ENCODE assay signal across 15 cellular contexts in the genomic region with DNA sequence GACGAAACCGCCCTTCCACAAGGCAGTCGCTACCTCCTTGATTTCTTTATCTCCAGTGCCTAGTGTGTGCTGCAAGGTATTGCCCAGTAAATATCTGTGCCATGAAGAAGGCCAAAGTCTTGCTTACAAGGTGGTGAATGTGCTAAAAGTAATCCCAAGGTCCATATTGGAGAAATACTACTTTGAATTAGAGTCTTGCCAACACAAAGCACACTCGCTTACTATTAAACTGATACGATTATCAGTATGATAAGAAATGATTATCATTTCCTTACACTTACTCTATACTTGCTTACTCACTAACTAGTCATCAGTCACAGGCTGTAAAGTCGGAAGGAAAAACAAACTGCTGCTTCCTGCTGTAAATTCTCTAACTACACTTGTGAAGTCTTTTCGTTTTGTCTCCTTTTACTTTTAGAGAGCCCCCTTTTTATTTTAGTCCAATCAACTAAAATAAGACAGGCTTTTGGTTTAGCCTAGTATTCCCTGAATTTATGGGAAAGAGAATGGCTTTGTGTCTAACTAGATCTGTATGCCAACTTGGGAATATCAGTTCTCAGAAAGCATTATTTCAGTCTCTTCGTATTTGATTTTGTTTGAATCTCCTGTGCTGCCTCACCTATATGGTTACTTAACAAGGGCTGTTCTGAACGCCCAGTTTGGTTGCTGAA.
DNase-seq lines count a peak whose midpoint lies in the region; FAIRE-seq and TF ChIP-seq lines count a peak whose summit lies in the region.
"Had no signal": no experiment of that assay in that cellular context is flagged by ENCODE, and none has a peak within 500 bp of the region (broad histone marks: within the 10 kb centered on the region; RNA-seq: fewer than 3 reads in every experiment).

No MANE protein-coding gene starts in this region.

- WGBS in smooth muscle cell (ENCODE audit: low lambda C conversion rate), result 57% methylated on average over 9 of the region's 9 CpGs
- WGBS in tibial nerve, 2 donors, result 86 to 88% methylated on average over 9 of the region's 9 CpGs

- TF ChIP-seq CTCF in astrocyte (IDR thresholded peaks at IDR 0.05; ENCODE audit: insufficient read depth, low read depth, low read length), result no peak
- no peak for TF ChIP-seq CTCF in kidney epithelial cell (IDR thresholded peaks at IDR 0.05; ENCODE audit: insufficient read depth, low read length, poor library complexity, severe bottlenecking)
- TF ChIP-seq CTCF in smooth muscle cell (IDR thresholded peaks at IDR 0.05; ENCODE audit: borderline replicate concordance, insufficient read depth, poor library complexity, severe bottlenecking), result no peak
- no peak for TF ChIP-seq CTCF in tibial nerve (IDR thresholded peaks at IDR 0.05)
- no peak for TF ChIP-seq CTCF in kidney (IDR thresholded peaks at IDR 0.05; ENCODE audit: borderline replicate concordance, extremely low read depth, insufficient read depth)

- TF ChIP-seq POLR2A in tibial nerve (IDR thresholded peaks at IDR 0.05), result no peak

- H3K4me1 Mint-ChIP-seq in astrocyte (ENCODE audit: low read depth, unreplicated experiment), result peaks cover 35% of the 10 kb centered on the region

- H3K36me3 ChIP-seq in astrocyte (ENCODE audit: insufficient read depth, low read length) (no peaks in the 10 kb centered on the region), kidney epithelial cell (ENCODE audit: control insufficient read depth, insufficient read depth, low read length) (no peaks in the 10 kb centered on the region), smooth muscle cell (ENCODE audit: low read depth) (no peaks in the 10 kb centered on the region), tibial nerve (no peaks in the 10 kb centered on the region), kidney (ENCODE audit: control insufficient read depth in 1 of 2, insufficient read depth in 2 of 2, low read length in 2 of 2) (no peaks in the 10 kb centered on the region)
- H3K36me3 ChIP-seq: BLaER1, neutrophil had no signal

- H3K9ac ChIP-seq in astrocyte (ENCODE audit: low read length), result peak overlapping the region; percentile 23
- no peak overlapping the region for H3K9ac ChIP-seq in smooth muscle cell (ENCODE audit: low read depth)
- H3K9ac ChIP-seq in kidney (ENCODE audit: low read length in 2 of 2), result no peak overlapping the region
- H3K9ac ChIP-seq: BLaER1 had no signal

- intact Hi-C loops in kidney (cut with DNase I), result no loop called here

- H3K79me2 ChIP-seq in astrocyte (ENCODE audit: insufficient read depth, low read length), result no peaks in the 10 kb centered on the region
- H3K79me2 ChIP-seq in smooth muscle cell (ENCODE audit: low read depth), result no peaks in the 10 kb centered on the region

- H3K4me1 ChIP-seq in astrocyte (ENCODE audit: insufficient read depth, low read length) (peaks cover 20% of the 10 kb centered on the region), smooth muscle cell (ENCODE audit: low read depth) (peaks cover 6% of the 10 kb centered on the region), tibial nerve (no peaks in the 10 kb centered on the region), kidney (ENCODE audit: control insufficient read depth in 1 of 2, insufficient read depth in 1 of 2, low read depth in 1 of 2, low read length in 2 of 2) (no peaks in the 10 kb centered on the region)
- H3K4me1 ChIP-seq: BLaER1 had no signal

- no peaks in the 10 kb centered on the region for H3K27me3 Mint-ChIP-seq in astrocyte (ENCODE audit: low read depth, unreplicated experiment)

- H3K36me3 Mint-ChIP-seq in astrocyte (ENCODE audit: low read depth, unreplicated experiment), result no peaks in the 10 kb centered on the region

- H3K4me2 ChIP-seq in astrocyte (ENCODE audit: low read length) (peak overlapping the region; percentile 68), smooth muscle cell (peak overlapping the region; percentile 1)
- H3K4me2 ChIP-seq: BLaER1 had no signal

- peak overlapping the region; percentile 27 for H2AFZ ChIP-seq in astrocyte (ENCODE audit: low read depth, low read length)
- H2AFZ ChIP-seq in smooth muscle cell (ENCODE audit: low read depth), result no peak overlapping the region

- no peaks in the 10 kb centered on the region for H3K9me3 Mint-ChIP-seq in astrocyte (ENCODE audit: unreplicated experiment)

- H3K27me3 ChIP-seq in astrocyte (ENCODE audit: insufficient read depth, low read length) (no peaks in the 10 kb centered on the region), kidney epithelial cell (ENCODE audit: control insufficient read depth, insufficient read depth, low read length) (no peaks in the 10 kb centered on the region), smooth muscle cell (ENCODE audit: low read depth) (no peaks in the 10 kb centered on the region), tibial nerve (no peaks in the 10 kb centered on the region)
- H3K27me3 ChIP-seq: BLaER1, neutrophil had no signal

- no peak overlapping the region for H3K4me3 Mint-ChIP-seq in astrocyte (ENCODE audit: unreplicated experiment)

- peaks cover 10% of the 10 kb centered on the region for H3F3A ChIP-seq in smooth muscle cell (ENCODE audit: low read depth)

- H3K27ac Mint-ChIP-seq in astrocyte (ENCODE audit: unreplicated experiment), result peak overlapping the region; percentile 16

- peak; percentile 31 for DNase-seq in HS-5 (ENCODE audit: low read depth)
- no peak for DNase-seq in astrocyte (ENCODE audit: low read depth)
- DNase-seq in kidney epithelial cell (ENCODE audit: low read depth), result peak; percentile 28
- no peak for DNase-seq in smooth muscle cell (lab: John Stamatoyannopoulos, UW; ENCODE audit: unreplicated experiment)
- no peak for DNase-seq in tibial nerve (ENCODE audit: low spot score in 2 of 2)
- DNase-seq in NCI-H345 (lab: John Stamatoyannopoulos, UW), result no peak
- no peak for DNase-seq in kidney
- DNase-seq: activated CD4-positive, CD25-positive, alpha-beta regulatory T cell; activated gamma-delta T cell; midbrain; stimulated activated CD4-positive, alpha-beta T cell treated with anti-CD3 and anti-CD28 coated beads, Interleukin-2, amount 100 ng/mL, for 48 hours; T-helper 1 cell had no signal

- no peak for TF ChIP-seq EP300 in tibial nerve (IDR thresholded peaks at IDR 0.05)

- H4K20me1 ChIP-seq in astrocyte (ENCODE audit: insufficient read depth, low read length) (no peaks in the 10 kb centered on the region), smooth muscle cell (ENCODE audit: low read depth) (no peaks in the 10 kb centered on the region)
- H4K20me1 ChIP-seq: BLaER1 had no signal

- H3K4me3 ChIP-seq in astrocyte (ENCODE audit: insufficient read depth, low read depth, low read length) (no peak overlapping the region), kidney epithelial cell (ENCODE audit: low read depth, low read length) (no peak overlapping the region), smooth muscle cell (no peak overlapping the region), tibial nerve (no peak overlapping the region), kidney (ENCODE audit: low read length in 2 of 2) (no peak overlapping the region)
- H3K4me3 ChIP-seq: BLaER1 had no signal

- H3K27ac ChIP-seq in astrocyte (ENCODE audit: low read depth, low read length) (no peak overlapping the region), smooth muscle cell (ENCODE audit: low read depth) (peak overlapping the region; percentile 1), tibial nerve (no peak overlapping the region), kidney (ENCODE audit: low read depth in 2 of 2, low read length in 2 of 2) (no peak overlapping the region)
- H3K27ac ChIP-seq: BLaER1, HL-60, neutrophil had no signal

- H3K9me3 ChIP-seq in astrocyte (ENCODE audit: insufficient read depth, low read depth, low read length), result no peaks in the 10 kb centered on the region
- H3K9me3 ChIP-seq in smooth muscle cell (replicated peaks; ENCODE audit: low read depth), result no peaks in the 10 kb centered on the region
- no peaks in the 10 kb centered on the region for H3K9me3 ChIP-seq in tibial nerve
- no peaks in the 10 kb centered on the region for H3K9me3 ChIP-seq in kidney (ENCODE audit: control insufficient read depth in 1 of 2, low read length in 2 of 2)
- H3K9me3 ChIP-seq: BLaER1, neutrophil had no signal

- peak; percentile 59 for FAIRE-seq in astrocyte (lab: Jason Lieb, UNC)
- no peak for FAIRE-seq in kidney (lab: Jason Lieb, UNC)

Comparison
In these comparisons a context has a peak if more than half of its experiments do, and no peak if none do; other contexts are left out.
1. DNase-seq: peak in HS-5 (single experiment) and kidney epithelial cell (single experiment); none in astrocyte (single experiment), smooth muscle cell (single experiment), tibial nerve (0 of 2), NCI-H345 (single experiment) and kidney (single experiment).